ENCODE assay signal across 16 cellular contexts in genomic region chr5:138942861-138943260, GRCh38.
"Had no signal": no experiment of that assay in that cellular context is flagged by ENCODE, and none has a peak within 500 bp of the region (broad histone marks: within the 10 kb centered on the region; RNA-seq: fewer than 3 reads in every experiment).

No MANE protein-coding gene starts in this region.

- DNase-seq: activated B cell treated with CpG ODN at 0.5 μM for 24 hours; activated CD4-positive, alpha-beta T cell treated with anti-CD3 and anti-CD28 coated beads, Interleukin-2, amount 10 ng/mL, durations not matched to agents 24 days and 14 days; activated effector memory CD4-positive, alpha-beta T cell treated with Interleukin-2 at 50 U/mL for 16 hours; brain microvascular endothelial cell; effector memory CD8-positive, alpha-beta T cell; immature natural killer cell; left colon; naive B cell; psoas muscle; sigmoid colon; stimulated activated CD4-positive, alpha-beta T cell treated with anti-CD3 and anti-CD28 coated beads, Interleukin-2, amount 100 ng/mL, for 24 hours; stimulated activated naive CD8-positive, alpha-beta T cell treated with anti-CD3 and anti-CD28 coated beads, Interleukin-15, Interleukin-2, amounts not matched to agents 100 U/mL and 50 U/mL, for 24 hours; upper lobe of right lung had no signal

- H3K9me3 ChIP-seq: psoas muscle, sigmoid colon, upper lobe of right lung had no signal

- H3K27ac ChIP-seq: brain microvascular endothelial cell, psoas muscle, sigmoid colon, upper lobe of right lung had no signal

- H3K27me3 ChIP-seq: brain microvascular endothelial cell, sigmoid colon, upper lobe of right lung had no signal

- H3K4me3 Mint-ChIP-seq: activated B cell treated with CpG ODN at 0.5 μM for 24 hours; activated CD4-positive, alpha-beta T cell treated with anti-CD3 and anti-CD28 coated beads, Interleukin-2, amount 10 ng/mL, durations not matched to agents 24 days and 14 days; activated naive CD4-positive, alpha-beta T cell treated with anti-CD3 and anti-CD28 coated beads, Interleukin-2, amount 50 U/mL, for 24 hours; effector memory CD8-positive, alpha-beta T cell; immature natural killer cell; naive B cell; T-helper 1 cell treated with Interleukin-12 subunit alpha and Interleukin-12 subunit beta and Interleukin-4 antibody, amounts not matched to agents 30 μg/mL and 1 μg/mL, for 36 hours had no signal

- H3K36me3 ChIP-seq: brain microvascular endothelial cell had no signal

- H3K4me1 Mint-ChIP-seq: activated B cell treated with CpG ODN at 0.5 μM for 24 hours had no signal

- H3K27ac Mint-ChIP-seq: activated B cell treated with CpG ODN at 0.5 μM for 24 hours; activated CD4-positive, alpha-beta T cell treated with anti-CD3 and anti-CD28 coated beads, Interleukin-2, amount 10 ng/mL, durations not matched to agents 24 days and 14 days; activated naive CD4-positive, alpha-beta T cell treated with anti-CD3 and anti-CD28 coated beads, Interleukin-2, amount 50 U/mL, for 24 hours; T-helper 1 cell treated with Interleukin-12 subunit alpha and Interleukin-12 subunit beta and Interleukin-4 antibody, amounts not matched to agents 30 μg/mL and 1 μg/mL, for 36 hours had no signal

- H3K27me3 Mint-ChIP-seq: activated B cell treated with CpG ODN at 0.5 μM for 24 hours; activated CD4-positive, alpha-beta T cell treated with anti-CD3 and anti-CD28 coated beads, Interleukin-2, amount 10 ng/mL, durations not matched to agents 24 days and 14 days; activated naive CD4-positive, alpha-beta T cell treated with anti-CD3 and anti-CD28 coated beads, Interleukin-2, amount 50 U/mL, for 24 hours; effector memory CD8-positive, alpha-beta T cell; naive B cell had no signal

- ATAC-seq: effector memory CD8-positive, alpha-beta T cell; left colon; psoas muscle; stimulated activated naive CD8-positive, alpha-beta T cell treated with anti-CD3 and anti-CD28 coated beads, Interleukin-15, Interleukin-2, amounts not matched to agents 100 U/mL and 50 U/mL, for 24 hours had no signal

- H3K4me3 ChIP-seq: lung, psoas muscle, sigmoid colon, upper lobe of right lung had no signal

- H3K4me1 ChIP-seq: psoas muscle, sigmoid colon had no signal
